8 cellular contexts compared by ENCODE assay signal in the genomic region with DNA sequence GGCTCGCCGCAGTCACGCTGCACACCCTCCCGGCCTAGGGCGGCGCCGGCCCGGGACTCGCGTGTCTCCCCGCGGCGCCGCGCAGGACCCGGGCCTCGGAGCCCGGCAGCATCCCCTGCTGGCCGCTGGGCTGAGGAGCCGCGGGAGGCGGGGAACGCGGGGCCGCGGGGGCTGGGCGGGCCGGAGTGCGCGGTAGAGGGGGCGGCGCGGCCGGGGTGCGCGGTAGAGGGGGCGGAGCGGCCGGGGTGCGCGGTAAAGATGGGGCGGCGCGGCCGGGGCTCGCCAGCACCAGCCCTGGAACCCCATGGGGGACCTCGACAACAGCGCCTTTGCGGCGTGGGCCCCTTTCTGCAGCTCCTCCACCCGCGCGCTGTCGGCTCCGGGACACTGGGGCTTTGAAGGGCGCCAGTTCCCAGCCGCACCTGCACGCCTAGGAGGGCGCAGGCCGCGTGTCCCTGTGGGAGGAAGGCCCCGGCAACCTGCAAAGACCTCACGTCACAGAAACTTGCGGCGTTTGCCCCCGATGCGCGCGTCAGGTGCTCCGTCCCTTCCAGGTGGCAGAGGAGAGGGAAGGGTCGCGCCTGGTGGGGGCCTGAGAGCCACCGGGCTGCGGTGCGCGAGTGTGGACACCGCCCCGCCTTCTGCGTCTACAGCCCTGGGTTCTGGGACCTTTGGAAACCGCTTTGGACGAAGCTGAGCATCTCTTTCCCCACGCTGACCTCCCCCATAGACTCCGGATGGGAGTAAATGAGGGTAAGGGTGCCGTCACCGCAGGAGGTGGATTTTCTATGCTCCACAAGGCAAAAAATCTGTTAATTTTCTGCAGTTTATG. TPM values are rescaled to one million over a fixed set of nuclear protein-coding genes. Genes with fewer than 3 reads are reported as not detected.
DNase-seq lines count a peak whose midpoint lies in the region; ATAC-seq, FAIRE-seq and TF ChIP-seq lines count a peak whose summit lies in the region.

No MANE protein-coding gene starts in this region.

- H3K79me2 ChIP-seq in osteoblast (ENCODE audit: insufficient read depth, low read length), result no peaks in the 10 kb centered on the region

- TF ChIP-seq CTCF in AG09309 (IDR thresholded peaks at IDR 0.05; ENCODE audit: control insufficient read depth, insufficient read depth, low read depth, low read length, missing control alignments) (peak; percentile 23), WERI-Rb-1 (IDR thresholded peaks at IDR 0.05; ENCODE audit: low read depth, low read length) (peak; percentile 58), osteoblast (IDR thresholded peaks at IDR 0.05; ENCODE audit: extremely low read depth, low read depth, low read length) (peak; percentile 15)

- DNase-seq in AG09309 (ENCODE audit: low read depth) (no peak), WERI-Rb-1 (peak; percentile 62), frontal cortex (ENCODE audit: low spot score in 2 of 2) (peak; percentile 67 to 82), osteoblast (ENCODE audit: insufficient read length, low spot score, missing footprints) (peak; percentile 92), HK-2 (ENCODE audit: unreplicated experiment) (no peak)

- peak overlapping the region; percentile 66 for H3K4me2 ChIP-seq in osteoblast (ENCODE audit: insufficient read depth, low read length)

- ATAC-seq in GM18909 (IDR thresholded peaks at IDR 0.05; ENCODE audit: poor library complexity, unreplicated experiment) (peak; percentile 65), HG02973 (IDR thresholded peaks at IDR 0.05; ENCODE audit: unreplicated experiment) (no peak), HG03175 (IDR thresholded peaks at IDR 0.05; ENCODE audit: unreplicated experiment) (no peak)

- H3K36me3 ChIP-seq in WERI-Rb-1, result no peaks in the 10 kb centered on the region
- no peaks in the 10 kb centered on the region for H3K36me3 ChIP-seq in osteoblast (ENCODE audit: insufficient read depth, low read length)

- H4K20me1 ChIP-seq in osteoblast (ENCODE audit: insufficient read depth, low read length), result no peaks in the 10 kb centered on the region

- H3K27me3 ChIP-seq in WERI-Rb-1 (ENCODE audit: insufficient read depth, low read depth, severe bottlenecking) (peaks cover 19% of the 10 kb centered on the region), osteoblast (ENCODE audit: insufficient read depth, low read length) (peaks cover 29% of the 10 kb centered on the region)

- H2AFZ ChIP-seq in osteoblast (ENCODE audit: low read length), result peak overlapping the region; percentile 31

- H3K27ac ChIP-seq in WERI-Rb-1 (no peak overlapping the region), osteoblast (ENCODE audit: low read depth, low read length) (no peak overlapping the region)

- H3K4me1 ChIP-seq in osteoblast (ENCODE audit: insufficient read depth, low read length), result peaks cover 28% of the 10 kb centered on the region

- H3K9me3 ChIP-seq in WERI-Rb-1 (ENCODE audit: severe bottlenecking) (no peaks in the 10 kb centered on the region), osteoblast (ENCODE audit: low read depth, low read length) (no peaks in the 10 kb centered on the region)

- no peak for FAIRE-seq in frontal cortex (lab: Jason Lieb, UNC)

- H3K4me3 ChIP-seq in AG09309 (ENCODE audit: control insufficient read depth, low read depth, low read length) (peak overlapping the region; percentile 26), WERI-Rb-1 (ENCODE audit: low read depth, low read length) (peak overlapping the region; percentile 47), osteoblast (ENCODE audit: insufficient read depth, low read length) (peak overlapping the region; percentile 46)

RNA-seq across cellular contexts. Expression of a gene that starts 49.6 kb away (rescaled TPM):
- total RNA-seq in frontal cortex (37.5 TPM), osteoblast (32.7 and 39.4 TPM in 2 replicates)

RNA-seq across cellular contexts. Expression of a gene that starts 50.0 kb away (rescaled TPM):
- total RNA-seq in frontal cortex (44.0 TPM), osteoblast (8.8 and 9.4 TPM in 2 replicates)

Comparison
In these comparisons a context has a peak if more than half of its experiments do, and no peak if none do; other contexts are left out.
1. DNase-seq: peak in WERI-Rb-1 (single experiment), frontal cortex (2 of 2) and osteoblast (single experiment); none in AG09309 (single experiment) and HK-2 (single experiment).
2. Peak in every context shown above with its lines, with median percentiles within 50 percentile points of each other: H3K4me3 ChIP-seq and CTCF ChIP-seq.